Comparison of ENCODE assay signal across 2 cellular contexts in genomic region chr3:33716227-33716626, GRCh38.
TF ChIP-seq lines count a peak whose summit lies in the region.

No MANE protein-coding gene starts in this region.

TF ChIP-seq in SK-N-SH, 30 proteins besides CTCF, POLR2A, EP300 and RAD21 (continued from another document):
- no peak for TF ChIP-seq USF1 (IDR thresholded peaks at IDR 0.05; ENCODE audit: borderline replicate concordance, low read depth)
- TF ChIP-seq REST (IDR thresholded peaks at IDR 0.05; ENCODE audit: low read depth, low read length): no peak
- TF ChIP-seq FOXM1 (IDR thresholded peaks at IDR 0.05; ENCODE audit: low read depth): no peak

TF ChIP-seq in SK-N-SH treated with all-trans-retinoic acid at 6 μM for 48 hours, 23 proteins besides CTCF, POLR2A, EP300 and RAD21 (continued from another document):
- TF ChIP-seq POU6F1 (CRISPR knock-in tag; IDR thresholded peaks at IDR 0.05; ENCODE audit: borderline replicate concordance, low read depth) (no peak), ESRRG (CRISPR knock-in tag; IDR thresholded peaks at IDR 0.05) (no peak)
